Comparison of ENCODE assay signal across 1 cellular context in genomic region chr4:40193018-40193571, GRCh38.
TF ChIP-seq lines count a peak whose summit lies in the region.

No MANE protein-coding gene starts in this region.

TF ChIP-seq in HepG2, 621 proteins besides CTCF, POLR2A, EP300 and RAD21 (continued from another document):
- peak; percentile 49 for TF ChIP-seq ZNF687 (CRISPR knock-in tag; IDR thresholded peaks at IDR 0.05)
- TF ChIP-seq ZNF788 (CRISPR knock-in tag; IDR thresholded peaks at IDR 0.05; ENCODE audit: borderline replicate concordance): no peak
- no peak for TF ChIP-seq HES4 (CRISPR knock-in tag; IDR thresholded peaks at IDR 0.05; ENCODE audit: borderline replicate concordance)
- TF ChIP-seq ZFP91 (CRISPR knock-in tag; IDR thresholded peaks at IDR 0.05; ENCODE audit: borderline replicate concordance): 0 out of 2 replicates have a peak, but pooled peaks have one; percentile 17
- TF ChIP-seq SALL1 (CRISPR knock-in tag; IDR thresholded peaks at IDR 0.05): peak; percentile 22; the same call in 1 of the 2 replicates
- no peak for TF ChIP-seq ZNF138 (CRISPR knock-in tag; IDR thresholded peaks at IDR 0.05; ENCODE audit: low read depth)
- TF ChIP-seq ZBTB25 (CRISPR knock-in tag; IDR thresholded peaks at IDR 0.05): no peak
- 0 out of 2 replicates have a peak, but pooled peaks have one; percentile 8 for TF ChIP-seq ELF4 (CRISPR knock-in tag; IDR thresholded peaks at IDR 0.05; ENCODE audit: borderline replicate concordance)
- TF ChIP-seq ZBTB44 (CRISPR knock-in tag; IDR thresholded peaks at IDR 0.05): no peak
- TF ChIP-seq SPEN (CRISPR knock-in tag; IDR thresholded peaks at IDR 0.05; ENCODE audit: low read depth): peak; percentile 26; the same call in 1 of the 2 replicates
- no peak for TF ChIP-seq NFYB (CRISPR knock-in tag; IDR thresholded peaks at IDR 0.05)
- TF ChIP-seq, protein P1, sequence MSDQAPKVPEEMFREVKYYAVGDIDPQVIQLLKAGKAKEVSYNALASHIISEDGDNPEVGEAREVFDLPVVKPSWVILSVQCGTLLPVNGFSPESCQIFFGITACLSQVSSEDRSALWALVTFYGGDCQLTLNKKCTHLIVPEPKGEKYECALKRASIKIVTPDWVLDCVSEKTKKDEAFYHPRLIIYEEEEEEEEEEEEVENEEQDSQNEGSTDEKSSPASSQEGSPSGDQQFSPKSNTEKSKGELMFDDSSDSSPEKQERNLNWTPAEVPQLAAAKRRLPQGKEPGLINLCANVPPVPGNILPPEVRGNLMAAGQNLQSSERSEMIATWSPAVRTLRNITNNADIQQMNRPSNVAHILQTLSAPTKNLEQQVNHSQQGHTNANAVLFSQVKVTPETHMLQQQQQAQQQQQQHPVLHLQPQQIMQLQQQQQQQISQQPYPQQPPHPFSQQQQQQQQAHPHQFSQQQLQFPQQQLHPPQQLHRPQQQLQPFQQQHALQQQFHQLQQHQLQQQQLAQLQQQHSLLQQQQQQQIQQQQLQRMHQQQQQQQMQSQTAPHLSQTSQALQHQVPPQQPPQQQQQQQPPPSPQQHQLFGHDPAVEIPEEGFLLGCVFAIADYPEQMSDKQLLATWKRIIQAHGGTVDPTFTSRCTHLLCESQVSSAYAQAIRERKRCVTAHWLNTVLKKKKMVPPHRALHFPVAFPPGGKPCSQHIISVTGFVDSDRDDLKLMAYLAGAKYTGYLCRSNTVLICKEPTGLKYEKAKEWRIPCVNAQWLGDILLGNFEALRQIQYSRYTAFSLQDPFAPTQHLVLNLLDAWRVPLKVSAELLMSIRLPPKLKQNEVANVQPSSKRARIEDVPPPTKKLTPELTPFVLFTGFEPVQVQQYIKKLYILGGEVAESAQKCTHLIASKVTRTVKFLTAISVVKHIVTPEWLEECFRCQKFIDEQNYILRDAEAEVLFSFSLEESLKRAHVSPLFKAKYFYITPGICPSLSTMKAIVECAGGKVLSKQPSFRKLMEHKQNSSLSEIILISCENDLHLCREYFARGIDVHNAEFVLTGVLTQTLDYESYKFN (CRISPR knock-in tag; conservative IDR thresholded peaks at IDR 0.05): 0 out of 2 replicates have a peak, but pooled peaks have one; percentile 18
